In the genomic region with DNA sequence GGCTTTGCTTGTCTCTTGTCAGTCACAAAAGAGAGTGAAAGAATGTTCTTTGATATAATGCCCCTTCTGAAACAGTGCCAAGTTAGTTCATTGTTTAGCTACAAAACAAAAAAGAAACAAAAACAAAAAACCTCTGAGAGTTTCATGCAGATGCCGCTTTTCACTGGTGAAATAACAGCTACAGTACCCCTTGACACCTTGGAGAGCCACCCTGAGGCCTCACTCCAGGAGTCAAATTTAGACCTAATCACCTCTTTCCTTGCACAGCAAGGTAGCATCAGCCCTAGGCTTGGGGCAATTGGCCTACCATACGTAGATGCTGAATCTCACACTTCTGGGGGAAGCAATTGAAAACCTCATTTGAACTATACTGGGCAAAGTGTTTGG, we compare ENCODE assay signal across 22 cellular contexts.
DNase-seq lines count a peak whose midpoint lies in the region; ATAC-seq and TF ChIP-seq lines count a peak whose summit lies in the region.
"Had no signal": no experiment of that assay in that cellular context is flagged by ENCODE, and none has a peak within 500 bp of the region (broad histone marks: within the 10 kb centered on the region; RNA-seq: fewer than 3 reads in every experiment).

No MANE protein-coding gene starts in this region.

- H4K20me1 ChIP-seq in KMS-11 (ENCODE audit: insufficient read depth): no peaks in the 10 kb centered on the region

- no peaks in the 10 kb centered on the region for H3K36me3 ChIP-seq in KMS-11 (ENCODE audit: insufficient read depth)
- no peaks in the 10 kb centered on the region for H3K36me3 ChIP-seq in H7 (replicated peaks; ENCODE audit: control insufficient read depth, insufficient read depth, low read length)
- H3K36me3 ChIP-seq: prostate gland, sigmoid colon, transverse colon, WERI-Rb-1 had no signal

- peaks cover 12% of the 10 kb centered on the region for H3K4me1 ChIP-seq in KMS-11 (ENCODE audit: low read depth, poor library complexity, severe bottlenecking)
- H3K4me1 ChIP-seq: prostate gland had no signal

- TF ChIP-seq CTCF in KMS-11 (conservative IDR thresholded peaks at IDR 0.05; ENCODE audit: low read depth, low read length) (no peak), fibroblast of villous mesenchyme (IDR thresholded peaks at IDR 0.05; ENCODE audit: insufficient read depth, low read depth, low read length) (no peak)

- DNase-seq in fibroblast of villous mesenchyme (ENCODE audit: low read depth) (peak; percentile 3), H7 (no peak), SK-N-DZ (ENCODE audit: low spot score) (no peak)
- DNase-seq: activated CD4-positive, alpha-beta T cell treated with anti-CD3 and anti-CD28 coated beads, Interleukin-2, amount 10 ng/mL, durations not matched to agents 7 days and 5 days; activated CD8-positive, alpha-beta memory T cell treated with anti-CD3 and anti-CD28 coated beads, Interleukin-2, amount 50 U/mL, for 48 hours; CD8-positive, alpha-beta T cell; GF-D8; GOT3; KG1; NCI-H2029; sigmoid colon; T-helper 9 cell; transverse colon had no signal

- H3K27ac ChIP-seq in KMS-11 (no peak overlapping the region), temporal lobe (ENCODE audit: low read depth, low read length) (peak overlapping the region; percentile 53)
- H3K27ac ChIP-seq: prostate gland, sigmoid colon, transverse colon, WERI-Rb-1 had no signal

- H3K4me2 ChIP-seq in KMS-11: peak overlapping the region; percentile 11; the same call in 1 of the 2 replicates

- no peaks in the 10 kb centered on the region for H3K79me2 ChIP-seq in KMS-11 (ENCODE audit: insufficient read depth, low read depth)

- H3K27me3 ChIP-seq in KMS-11 (ENCODE audit: insufficient read depth, low read depth): no peaks in the 10 kb centered on the region
- H3K27me3 ChIP-seq in H7 (ENCODE audit: control insufficient read depth, insufficient read depth, low read length): no peaks in the 10 kb centered on the region
- H3K27me3 ChIP-seq: sigmoid colon, transverse colon had no signal

- ATAC-seq in SK-N-SH treated with all-trans-retinoic acid at 6 μM for 48 hours (peak; percentile 21), GM21447 (IDR thresholded peaks at IDR 0.05; ENCODE audit: unreplicated experiment) (no peak)
- ATAC-seq: activated naive CD4-positive, alpha-beta T cell treated with anti-CD3 and anti-CD28 coated beads, Interleukin-2, amount 50 U/mL, for 72 hours; activated T-helper 17 cell treated with anti-CD3 and anti-CD28 coated beads, Interleukin-2, amount 50 U/mL, for 72 hours; CD8-positive, alpha-beta T cell; mucosa of descending colon had no signal

- no peak overlapping the region for H3K9ac ChIP-seq in KMS-11

- H3K4me3 ChIP-seq in KMS-11 (IDR thresholded peaks at IDR 0.05; ENCODE audit: insufficient read depth, low read depth, low read length) (no peak overlapping the region), fibroblast of villous mesenchyme (ENCODE audit: low read depth, low read length) (no peak overlapping the region), H7 (ENCODE audit: insufficient read depth, low read depth, low read length) (no peak overlapping the region)
- H3K4me3 ChIP-seq: mucosa of descending colon, prostate gland, sigmoid colon, transverse colon had no signal

- H2AFZ ChIP-seq in KMS-11 (ENCODE audit: low read depth): no peak overlapping the region; the same call in 1 of the 2 replicates

TF ChIP-seq in SK-N-SH treated with all-trans-retinoic acid at 6 μM for 48 hours, 23 proteins besides CTCF, POLR2A, EP300 and RAD21 (continues in another document):
- TF ChIP-seq ESRRG (CRISPR knock-in tag; IDR thresholded peaks at IDR 0.05) (no peak), OSR1 (CRISPR knock-in tag; IDR thresholded peaks at IDR 0.05) (no peak), ZNF8 (CRISPR knock-in tag; IDR thresholded peaks at IDR 0.05) (no peak), ZNF565 (CRISPR knock-in tag; conservative IDR thresholded peaks at IDR 0.05; ENCODE audit: low read depth) (no peak), CSDC2 (CRISPR knock-in tag; IDR thresholded peaks at IDR 0.05) (no peak), ISL1 (CRISPR knock-in tag; IDR thresholded peaks at IDR 0.05) (no peak), ARNTL (CRISPR knock-in tag; IDR thresholded peaks at IDR 0.05; ENCODE audit: borderline replicate concordance, low read depth) (no peak), ZFP3 (CRISPR knock-in tag; IDR thresholded peaks at IDR 0.05) (no peak), GLIS3 (CRISPR knock-in tag; IDR thresholded peaks at IDR 0.05) (no peak), RARB (CRISPR knock-in tag; IDR thresholded peaks at IDR 0.05) (no peak)
- TF ChIP-seq, protein P1, sequence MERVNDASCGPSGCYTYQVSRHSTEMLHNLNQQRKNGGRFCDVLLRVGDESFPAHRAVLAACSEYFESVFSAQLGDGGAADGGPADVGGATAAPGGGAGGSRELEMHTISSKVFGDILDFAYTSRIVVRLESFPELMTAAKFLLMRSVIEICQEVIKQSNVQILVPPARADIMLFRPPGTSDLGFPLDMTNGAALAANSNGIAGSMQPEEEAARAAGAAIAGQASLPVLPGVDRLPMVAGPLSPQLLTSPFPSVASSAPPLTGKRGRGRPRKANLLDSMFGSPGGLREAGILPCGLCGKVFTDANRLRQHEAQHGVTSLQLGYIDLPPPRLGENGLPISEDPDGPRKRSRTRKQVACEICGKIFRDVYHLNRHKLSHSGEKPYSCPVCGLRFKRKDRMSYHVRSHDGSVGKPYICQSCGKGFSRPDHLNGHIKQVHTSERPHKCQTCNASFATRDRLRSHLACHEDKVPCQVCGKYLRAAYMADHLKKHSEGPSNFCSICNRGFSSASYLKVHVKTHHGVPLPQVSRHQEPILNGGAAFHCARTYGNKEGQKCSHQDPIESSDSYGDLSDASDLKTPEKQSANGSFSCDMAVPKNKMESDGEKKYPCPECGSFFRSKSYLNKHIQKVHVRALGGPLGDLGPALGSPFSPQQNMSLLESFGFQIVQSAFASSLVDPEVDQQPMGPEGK (CRISPR knock-in tag; IDR thresholded peaks at IDR 0.05; ENCODE audit: borderline replicate concordance): no peak
- TF ChIP-seq, protein P2, sequence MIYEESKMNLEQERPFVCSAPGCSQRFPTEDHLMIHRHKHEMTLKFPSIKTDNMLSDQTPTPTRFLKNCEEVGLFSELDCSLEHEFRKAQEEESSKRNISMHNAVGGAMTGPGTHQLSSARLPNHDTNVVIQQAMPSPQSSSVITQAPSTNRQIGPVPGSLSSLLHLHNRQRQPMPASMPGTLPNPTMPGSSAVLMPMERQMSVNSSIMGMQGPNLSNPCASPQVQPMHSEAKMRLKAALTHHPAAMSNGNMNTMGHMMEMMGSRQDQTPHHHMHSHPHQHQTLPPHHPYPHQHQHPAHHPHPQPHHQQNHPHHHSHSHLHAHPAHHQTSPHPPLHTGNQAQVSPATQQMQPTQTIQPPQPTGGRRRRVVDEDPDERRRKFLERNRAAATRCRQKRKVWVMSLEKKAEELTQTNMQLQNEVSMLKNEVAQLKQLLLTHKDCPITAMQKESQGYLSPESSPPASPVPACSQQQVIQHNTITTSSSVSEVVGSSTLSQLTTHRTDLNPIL (CRISPR knock-in tag; IDR thresholded peaks at IDR 0.05; ENCODE audit: low read depth): no peak
- TF ChIP-seq, protein P3, sequence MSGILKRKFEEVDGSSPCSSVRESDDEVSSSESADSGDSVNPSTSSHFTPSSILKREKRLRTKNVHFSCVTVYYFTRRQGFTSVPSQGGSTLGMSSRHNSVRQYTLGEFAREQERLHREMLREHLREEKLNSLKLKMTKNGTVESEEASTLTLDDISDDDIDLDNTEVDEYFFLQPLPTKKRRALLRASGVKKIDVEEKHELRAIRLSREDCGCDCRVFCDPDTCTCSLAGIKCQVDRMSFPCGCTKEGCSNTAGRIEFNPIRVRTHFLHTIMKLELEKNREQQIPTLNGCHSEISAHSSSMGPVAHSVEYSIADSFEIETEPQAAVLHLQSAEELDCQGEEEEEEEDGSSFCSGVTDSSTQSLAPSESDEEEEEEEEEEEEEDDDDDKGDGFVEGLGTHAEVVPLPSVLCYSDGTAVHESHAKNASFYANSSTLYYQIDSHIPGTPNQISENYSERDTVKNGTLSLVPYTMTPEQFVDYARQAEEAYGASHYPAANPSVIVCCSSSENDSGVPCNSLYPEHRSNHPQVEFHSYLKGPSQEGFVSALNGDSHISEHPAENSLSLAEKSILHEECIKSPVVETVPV (CRISPR knock-in tag; IDR thresholded peaks at IDR 0.05): no peak
- TF ChIP-seq, protein P4, sequence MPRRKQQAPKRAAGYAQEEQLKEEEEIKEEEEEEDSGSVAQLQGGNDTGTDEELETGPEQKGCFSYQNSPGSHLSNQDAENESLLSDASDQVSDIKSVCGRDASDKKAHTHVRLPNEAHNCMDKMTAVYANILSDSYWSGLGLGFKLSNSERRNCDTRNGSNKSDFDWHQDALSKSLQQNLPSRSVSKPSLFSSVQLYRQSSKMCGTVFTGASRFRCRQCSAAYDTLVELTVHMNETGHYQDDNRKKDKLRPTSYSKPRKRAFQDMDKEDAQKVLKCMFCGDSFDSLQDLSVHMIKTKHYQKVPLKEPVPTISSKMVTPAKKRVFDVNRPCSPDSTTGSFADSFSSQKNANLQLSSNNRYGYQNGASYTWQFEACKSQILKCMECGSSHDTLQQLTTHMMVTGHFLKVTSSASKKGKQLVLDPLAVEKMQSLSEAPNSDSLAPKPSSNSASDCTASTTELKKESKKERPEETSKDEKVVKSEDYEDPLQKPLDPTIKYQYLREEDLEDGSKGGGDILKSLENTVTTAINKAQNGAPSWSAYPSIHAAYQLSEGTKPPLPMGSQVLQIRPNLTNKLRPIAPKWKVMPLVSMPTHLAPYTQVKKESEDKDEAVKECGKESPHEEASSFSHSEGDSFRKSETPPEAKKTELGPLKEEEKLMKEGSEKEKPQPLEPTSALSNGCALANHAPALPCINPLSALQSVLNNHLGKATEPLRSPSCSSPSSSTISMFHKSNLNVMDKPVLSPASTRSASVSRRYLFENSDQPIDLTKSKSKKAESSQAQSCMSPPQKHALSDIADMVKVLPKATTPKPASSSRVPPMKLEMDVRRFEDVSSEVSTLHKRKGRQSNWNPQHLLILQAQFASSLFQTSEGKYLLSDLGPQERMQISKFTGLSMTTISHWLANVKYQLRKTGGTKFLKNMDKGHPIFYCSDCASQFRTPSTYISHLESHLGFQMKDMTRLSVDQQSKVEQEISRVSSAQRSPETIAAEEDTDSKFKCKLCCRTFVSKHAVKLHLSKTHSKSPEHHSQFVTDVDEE (CRISPR knock-in tag; IDR thresholded peaks at IDR 0.05): no peak
